ENCODE assay signal across 8 cellular contexts in genomic region chr19:7925171-7925837, GRCh38.
DNase-seq lines count a peak whose midpoint lies in the region; ATAC-seq and TF ChIP-seq lines count a peak whose summit lies in the region.

No MANE protein-coding gene starts in this region.

- peak; percentile 80 for TF ChIP-seq CTCF in VCaP (conservative IDR thresholded peaks at IDR 0.05)

- ATAC-seq in GM21717 (IDR thresholded peaks at IDR 0.05; ENCODE audit: unreplicated experiment): no peak

- peak overlapping the region; percentile 35; the same call in 1 of the 2 replicates for H3K27ac ChIP-seq in VCaP

- in situ Hi-C loops in T47D (cut with HindIII; ENCODE audit: low pct_unique_long_range_greater_than_20kb, low sequenced_read_pairs): no loop called here

- DNase-seq in NCI-H2081 (lab: John Stamatoyannopoulos, UW) (peak; percentile 66 to 67), NCI-H2081 treated with DMSO at 0.1 percent for 48 hours (lab: John Stamatoyannopoulos, UW) (no peak), NCI-H2171 treated with DMSO at 0.1 percent for 48 hours (lab: John Stamatoyannopoulos, UW) (peak; percentile 72), T47D (ENCODE audit: low read depth in 1 of 2, low spot score in 1 of 2) (peak; percentile 65 to 69), kidney tubule cell (ENCODE audit: low spot score) (peak; percentile 77)
- DNase-seq in stimulated activated CD4-positive, alpha-beta T cell treated with anti-CD3 and anti-CD28 coated beads, Interleukin-2, amount 100 ng/mL, for 4 hours (ENCODE audit: low read depth): peak; percentile 60
